22 cellular contexts compared by ENCODE assay signal in the genomic region with DNA sequence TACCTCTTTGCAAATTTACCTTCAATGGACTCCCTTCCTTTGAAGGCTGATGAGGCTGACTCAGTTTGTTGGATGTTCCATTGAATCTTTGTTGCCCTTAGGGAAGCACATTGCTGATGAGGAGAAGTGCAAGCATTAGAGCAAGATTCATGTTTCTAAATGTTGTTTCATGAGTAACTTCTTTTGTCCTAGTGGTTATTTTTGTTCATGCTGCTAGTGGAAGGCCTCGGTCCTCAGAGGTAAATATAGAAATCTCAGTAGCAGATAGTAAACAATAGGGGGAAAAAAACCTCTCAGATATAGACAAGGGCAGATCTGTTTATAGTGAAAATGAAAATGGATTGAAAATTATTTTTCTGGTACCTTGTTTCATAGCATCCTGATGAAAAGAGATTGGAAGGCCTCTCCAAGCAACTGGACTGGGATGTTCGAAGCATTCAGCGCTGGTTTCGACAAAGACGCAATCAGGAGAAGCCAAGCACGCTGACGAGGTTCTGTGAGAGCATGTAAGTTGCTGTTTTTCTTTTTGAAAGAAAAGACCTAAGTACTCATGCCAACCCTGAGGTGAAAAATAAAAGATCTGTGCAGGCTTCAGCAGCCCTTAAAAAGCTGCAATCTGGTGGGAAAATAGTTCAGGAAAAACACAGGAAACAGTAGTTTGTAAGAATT.
DNase-seq lines count a peak whose midpoint lies in the region; ATAC-seq and TF ChIP-seq lines count a peak whose summit lies in the region.
"Had no signal": no experiment of that assay in that cellular context is flagged by ENCODE, and none has a peak within 500 bp of the region (broad histone marks: within the 10 kb centered on the region; RNA-seq: fewer than 3 reads in every experiment).

No MANE protein-coding gene starts in this region.

- peak; percentile 15 for DNase-seq in midbrain (lab: John Stamatoyannopoulos, UW)
- DNase-seq in AG08395 (ENCODE audit: low spot score), result no peak
- no peak for DNase-seq in coronary artery (ENCODE audit: low spot score)
- DNase-seq in activated naive CD8-positive, alpha-beta T cell treated with anti-CD3 and anti-CD28 coated beads for 36 hours, result no peak
- DNase-seq: activated CD8-positive, alpha-beta T cell treated with anti-CD3 and anti-CD28 coated beads for 36 hours; amniotic stem cell; cortex of kidney; esophagus squamous epithelium; H7; kidney glomerular epithelial cell; NCI-H1694; NCI-H510A; ovary; stimulated activated naive CD8-positive, alpha-beta T cell treated with anti-CD3 and anti-CD28 coated beads, Interleukin-15, Interleukin-2, amounts not matched to agents 100 U/mL and 50 U/mL, for 24 hours; uterus had no signal

- H3K27me3 Mint-ChIP-seq in activated naive CD8-positive, alpha-beta T cell treated with anti-CD3 and anti-CD28 coated beads for 36 hours, result no peaks in the 10 kb centered on the region
- H3K27me3 Mint-ChIP-seq: activated CD8-positive, alpha-beta T cell treated with anti-CD3 and anti-CD28 coated beads for 36 hours had no signal

- H3K36me3 Mint-ChIP-seq in activated naive CD8-positive, alpha-beta T cell treated with anti-CD3 and anti-CD28 coated beads for 36 hours, result peaks cover 62% of the 10 kb centered on the region

- H3K4me1 Mint-ChIP-seq in activated naive CD8-positive, alpha-beta T cell treated with anti-CD3 and anti-CD28 coated beads for 36 hours, result peaks cover 34% of the 10 kb centered on the region

- H3K27ac Mint-ChIP-seq in activated naive CD8-positive, alpha-beta T cell treated with anti-CD3 and anti-CD28 coated beads for 36 hours, result no peak overlapping the region
- H3K27ac Mint-ChIP-seq: activated CD8-positive, alpha-beta T cell treated with anti-CD3 and anti-CD28 coated beads for 36 hours; activated T-helper 1 cell treated with anti-CD3 and anti-CD28 coated beads, Interleukin-12 subunit alpha, Interleukin-12 subunit beta, Interleukin-2, Interleukin-4 antibody, amounts not matched to agents 30 ng/mL and 10 ng/mL and 1 ng/mL, durations not matched to agents 14 hours and 24 hours and 36 hours had no signal

- H3K27ac ChIP-seq in coronary artery, result no peak overlapping the region
- H3K27ac ChIP-seq: esophagus squamous epithelium, hepatocyte, ovary, SK-N-MC, uterus had no signal

- no peak overlapping the region for H3K4me3 Mint-ChIP-seq in activated naive CD8-positive, alpha-beta T cell treated with anti-CD3 and anti-CD28 coated beads for 36 hours
- H3K4me3 Mint-ChIP-seq: activated CD8-positive, alpha-beta T cell treated with anti-CD3 and anti-CD28 coated beads for 36 hours; activated T-helper 1 cell treated with anti-CD3 and anti-CD28 coated beads, Interleukin-12 subunit alpha, Interleukin-12 subunit beta, Interleukin-2, Interleukin-4 antibody, amounts not matched to agents 30 ng/mL and 10 ng/mL and 1 ng/mL, durations not matched to agents 14 hours and 24 hours and 36 hours had no signal

- H3K9me3 Mint-ChIP-seq in activated naive CD8-positive, alpha-beta T cell treated with anti-CD3 and anti-CD28 coated beads for 36 hours, result peaks cover 4% of the 10 kb centered on the region

- no peak for TF ChIP-seq CTCF in coronary artery (IDR thresholded peaks at IDR 0.05)

- H3K4me3 ChIP-seq in coronary artery, result no peak overlapping the region
- H3K4me3 ChIP-seq: esophagus squamous epithelium, hepatocyte, ovary, SK-N-MC, uterus had no signal

- ATAC-seq in GM18511 (IDR thresholded peaks at IDR 0.05; ENCODE audit: unreplicated experiment) (peak; percentile 59), GM21367 (IDR thresholded peaks at IDR 0.05; ENCODE audit: unreplicated experiment) (peak; percentile 66), HG03432 (IDR thresholded peaks at IDR 0.05; ENCODE audit: unreplicated experiment) (peak; percentile 54), GM21619 (IDR thresholded peaks at IDR 0.05; ENCODE audit: unreplicated experiment) (no peak)
- ATAC-seq: activated CD8-positive, alpha-beta T cell treated with anti-CD3 and anti-CD28 coated beads for 36 hours; stimulated activated naive CD8-positive, alpha-beta T cell treated with anti-CD3 and anti-CD28 coated beads, Interleukin-15, Interleukin-2, amounts not matched to agents 100 U/mL and 50 U/mL, for 24 hours had no signal
